14 cellular contexts compared by ENCODE assay signal in genomic region chr15:63870043-63870394, GRCh38. TPM values are rescaled to one million over a fixed set of nuclear protein-coding genes. Genes with fewer than 3 reads are reported as not detected.
A peak's percentile ranks its signal among the peaks of the same experiment; 100 is the strongest.
DNase-seq lines count a peak whose midpoint lies in the region; ATAC-seq and TF ChIP-seq lines count a peak whose summit lies in the region.
"Had no signal": no experiment of that assay in that cellular context is flagged by ENCODE, and none has a peak within 500 bp of the region (broad histone marks: within the 10 kb centered on the region; RNA-seq: fewer than 3 reads in every experiment).

No MANE protein-coding gene starts in this region.

- CTCF ChIA-PET in CD8-positive, alpha-beta T cell (lab: Charles Lee), result no interaction called here

- H3K27me3 Mint-ChIP-seq in CD8-positive, alpha-beta T cell (ENCODE audit: low read depth), result no peaks in the 10 kb centered on the region
- H3K27me3 Mint-ChIP-seq: central memory CD8-positive, alpha-beta T cell had no signal

- H3K4me3 Mint-ChIP-seq in CD8-positive, alpha-beta T cell, result no peak overlapping the region
- H3K4me3 Mint-ChIP-seq: central memory CD8-positive, alpha-beta T cell had no signal

- intact Hi-C loops in CD8-positive, alpha-beta T cell (cut with DNase I, micrococcal nuclease), result no loop called here

- H3K36me3 Mint-ChIP-seq in CD8-positive, alpha-beta T cell, result no peaks in the 10 kb centered on the region

- peak; percentile 81 for ATAC-seq in CD8-positive, alpha-beta T cell
- ATAC-seq in GM18868 (IDR thresholded peaks at IDR 0.05; ENCODE audit: unreplicated experiment), result peak; percentile 79

- POLR2A ChIA-PET in CD8-positive, alpha-beta T cell (lab: Charles Lee), result interaction anchor here (1.0 to 1.5 kb wide), 2 partner anchors 10 to 35 kb away, joined by 3 to 5 read pairs; no protein-coding TSS in a partner anchor

- H3K27ac Mint-ChIP-seq in CD8-positive, alpha-beta T cell, result no peak overlapping the region

- H3K27me3 ChIP-seq in CD8-positive, alpha-beta T cell (ENCODE audit: insufficient read depth, low read length), result no peaks in the 10 kb centered on the region

- no peaks in the 10 kb centered on the region for H3K4me1 ChIP-seq in CD8-positive, alpha-beta T cell (ENCODE audit: insufficient read depth, low read length)
- H3K4me1 ChIP-seq: HAP-1, prostate gland had no signal

- TF ChIP-seq CTCF in CD8-positive, alpha-beta T cell (IDR thresholded peaks at IDR 0.05), result no peak

- no peaks in the 10 kb centered on the region for H3K36me3 ChIP-seq in CD8-positive, alpha-beta T cell (ENCODE audit: insufficient read depth, low read length)
- H3K36me3 ChIP-seq: HAP-1, prostate gland had no signal

- H3K9me3 Mint-ChIP-seq in CD8-positive, alpha-beta T cell, result peaks cover 5% of the 10 kb centered on the region
- H3K9me3 Mint-ChIP-seq: central memory CD8-positive, alpha-beta T cell had no signal

- no peak overlapping the region for H3K27ac ChIP-seq in CD8-positive, alpha-beta T cell (ENCODE audit: low read depth, low read length)
- H3K27ac ChIP-seq: prostate gland had no signal

- H3K9me3 ChIP-seq in CD8-positive, alpha-beta T cell (ENCODE audit: low read length), result no peaks in the 10 kb centered on the region
- H3K9me3 ChIP-seq: HAP-1, prostate gland had no signal

- H3K4me1 Mint-ChIP-seq in CD8-positive, alpha-beta T cell (ENCODE audit: low read depth), result peaks cover 10% of the 10 kb centered on the region
- H3K4me1 Mint-ChIP-seq: central memory CD8-positive, alpha-beta T cell had no signal

- H3K4me3 ChIP-seq in CD8-positive, alpha-beta T cell (ENCODE audit: low read depth, low read length), result no peak overlapping the region
- H3K4me3 ChIP-seq: HAP-1, prostate gland had no signal

- DNase-seq in CD8-positive, alpha-beta T cell, result no peak
- DNase-seq in RPMI7951 (ENCODE audit: low read depth) (peak; percentile 57), inferior parietal cortex (ENCODE audit: extremely low spot score) (peak; percentile 56), RPMI8226 (no peak), NCI-H2081 treated with DMSO at 0.1 percent for 48 hours (lab: John Stamatoyannopoulos, UW) (no peak), nucleus accumbens (lab: John Stamatoyannopoulos, UW) (no peak)
- no peak for DNase-seq in stimulated activated naive CD4-positive, alpha-beta T cell (lab: John Stamatoyannopoulos, UW)
- DNase-seq: NCI-H1930; stimulated activated CD4-positive, alpha-beta T cell treated with anti-CD3 and anti-CD28 coated beads, Interleukin-1b, Interleukin-23, amount 100 ng/mL, for 48 hours; stimulated activated naive CD4-positive, alpha-beta T cell treated with Interleukin-2 at 50 U/mL for 16 hours had no signal

RNA-seq across cellular contexts. Expression of gene HERC1, which starts 36.3 kb away (rescaled TPM):
- 100 to 1,000 TPM; 275 to 296 TPM for total RNA-seq in CD8-positive, alpha-beta T cell
- total RNA-seq in RPMI7951 (2014; rRNA removed; shearing (Covaris generic)), result 39.5 and 45.9 TPM in 2 replicates

Comparison
In these comparisons a context has a peak if more than half of its experiments do, and no peak if none do; other contexts are left out.
1. DNase-seq: peak in RPMI7951 (single experiment) and inferior parietal cortex (single experiment); none in CD8-positive, alpha-beta T cell (0 of 7), stimulated activated naive CD4-positive, alpha-beta T cell (0 of 6), RPMI8226 (single experiment), NCI-H2081 treated with DMSO at 0.1 percent for 48 hours (single experiment) and nucleus accumbens (0 of 56).